In the genomic region with DNA sequence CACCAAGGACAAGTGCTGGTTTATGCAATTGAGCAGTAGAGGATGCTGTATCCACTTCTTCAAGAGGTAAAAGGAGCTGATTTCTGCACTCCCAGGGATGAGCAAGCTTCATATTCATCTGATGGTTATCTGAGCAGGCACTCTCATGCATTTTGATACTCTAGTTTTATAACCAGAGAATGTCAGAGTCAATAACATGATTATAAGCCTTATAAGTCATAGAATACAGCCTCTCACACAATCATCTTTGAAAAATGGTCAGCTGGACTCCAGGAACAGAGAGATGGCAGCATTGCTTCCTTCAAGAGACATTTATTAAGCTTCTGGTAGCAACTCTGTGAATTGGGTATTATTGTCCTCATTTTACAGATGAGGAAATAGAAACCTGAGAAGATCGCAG, we compare ENCODE assay signal across 17 cellular contexts.
DNase-seq lines count a peak whose midpoint lies in the region; FAIRE-seq and TF ChIP-seq lines count a peak whose summit lies in the region.
"Had no signal": no experiment of that assay in that cellular context is flagged by ENCODE, and none has a peak within 500 bp of the region (broad histone marks: within the 10 kb centered on the region; RNA-seq: fewer than 3 reads in every experiment).

No MANE protein-coding gene starts in this region.

- peaks cover 65% of the 10 kb centered on the region for H3K4me1 Mint-ChIP-seq in chondrocyte (ENCODE audit: low read depth)
- H3K4me1 Mint-ChIP-seq: stimulated activated naive CD8-positive, alpha-beta T cell treated with anti-CD3 and anti-CD28 coated beads, Interleukin-15, amount 100 ng/mL, for 72 hours had no signal

- no peaks in the 10 kb centered on the region for H3K79me2 ChIP-seq in Loucy (ENCODE audit: insufficient read depth, low read length)
- H3K79me2 ChIP-seq in osteoblast (ENCODE audit: insufficient read depth, low read length): no peaks in the 10 kb centered on the region

- H4K20me1 ChIP-seq in Loucy (ENCODE audit: insufficient read depth, low read length, poor library complexity, severe bottlenecking): no peaks in the 10 kb centered on the region
- H4K20me1 ChIP-seq in osteoblast (ENCODE audit: insufficient read depth, low read length): no peaks in the 10 kb centered on the region

- no peaks in the 10 kb centered on the region for H3K27me3 Mint-ChIP-seq in chondrocyte (ENCODE audit: low read depth)
- H3K27me3 Mint-ChIP-seq: CD4-positive, alpha-beta T cell; stimulated activated naive CD8-positive, alpha-beta T cell treated with anti-CD3 and anti-CD28 coated beads, Interleukin-15, amount 100 ng/mL, for 72 hours had no signal

- no peaks in the 10 kb centered on the region for H3K9me2 ChIP-seq in Loucy (replicated peaks; ENCODE audit: low read depth, low read length)

- H3K4me3 ChIP-seq in Loucy (ENCODE audit: low read length, poor library complexity, severe bottlenecking): no peak overlapping the region
- no peak overlapping the region for H3K4me3 ChIP-seq in osteoblast (ENCODE audit: insufficient read depth, low read length)
- H3K4me3 ChIP-seq: body of pancreas, Peyer's patch had no signal

- no peak overlapping the region for H3K4me2 ChIP-seq in Loucy (ENCODE audit: low read depth, low read length, poor library complexity, severe bottlenecking)
- H3K4me2 ChIP-seq in osteoblast (ENCODE audit: insufficient read depth, low read length): no peak overlapping the region

- no peak overlapping the region for H3K4me3 Mint-ChIP-seq in chondrocyte (ENCODE audit: unreplicated experiment)
- H3K4me3 Mint-ChIP-seq: CD4-positive, alpha-beta T cell; stimulated activated naive CD8-positive, alpha-beta T cell treated with anti-CD3 and anti-CD28 coated beads, Interleukin-15, amount 100 ng/mL, for 72 hours had no signal

- H3K27ac ChIP-seq in osteoblast (ENCODE audit: low read depth, low read length): peak overlapping the region; percentile 19
- H3K27ac ChIP-seq: body of pancreas, Peyer's patch had no signal

- H3K27ac Mint-ChIP-seq in chondrocyte (ENCODE audit: unreplicated experiment): peak overlapping the region; percentile 68
- H3K27ac Mint-ChIP-seq: CD4-positive, alpha-beta T cell had no signal

- H3K9me3 Mint-ChIP-seq in chondrocyte (ENCODE audit: low read depth): no peaks in the 10 kb centered on the region
- H3K9me3 Mint-ChIP-seq: CD4-positive, alpha-beta T cell; stimulated activated naive CD8-positive, alpha-beta T cell treated with anti-CD3 and anti-CD28 coated beads, Interleukin-15, amount 100 ng/mL, for 72 hours had no signal

- FAIRE-seq in D721Med (lab: Jason Lieb, UNC) (peak; percentile 41), GM12892 (lab: Jason Lieb, UNC) (no peak)

- TF ChIP-seq POLR2A in GM12892 (IDR thresholded peaks at IDR 0.05; ENCODE audit: low read depth, low read length): no peak

- H3K36me3 Mint-ChIP-seq in chondrocyte (ENCODE audit: low read depth): no peaks in the 10 kb centered on the region

- TF ChIP-seq CTCF in D721Med (IDR thresholded peaks at IDR 0.05; ENCODE audit: insufficient read depth, missing control alignments) (no peak), Loucy (conservative IDR thresholded peaks at IDR 0.05; ENCODE audit: low read length) (0 out of 2 replicates have a peak, but pooled peaks have one; percentile 9), chondrocyte (IDR thresholded peaks at IDR 0.05) (peak; percentile 73), osteoblast (IDR thresholded peaks at IDR 0.05; ENCODE audit: extremely low read depth, low read depth, low read length) (peak; percentile 32)

- H3F3A ChIP-seq in Loucy (ENCODE audit: low read depth): no peaks in the 10 kb centered on the region

- no peaks in the 10 kb centered on the region for H3K27me3 ChIP-seq in Loucy (ENCODE audit: insufficient read depth, low read length, poor library complexity, severe bottlenecking)
- no peaks in the 10 kb centered on the region for H3K27me3 ChIP-seq in osteoblast (ENCODE audit: insufficient read depth, low read length)
- H3K27me3 ChIP-seq: body of pancreas, Peyer's patch had no signal

- H2AFZ ChIP-seq in Loucy (ENCODE audit: low read length) (no peak overlapping the region), osteoblast (ENCODE audit: low read length) (peak overlapping the region; percentile 0)

- H3K36me3 ChIP-seq in Loucy (ENCODE audit: insufficient read depth, low read length) (no peaks in the 10 kb centered on the region), osteoblast (ENCODE audit: insufficient read depth, low read length) (no peaks in the 10 kb centered on the region)
- H3K36me3 ChIP-seq: Peyer's patch had no signal

- H3K4me1 ChIP-seq in Loucy (ENCODE audit: insufficient read depth, low read length, poor library complexity, severe bottlenecking) (no peaks in the 10 kb centered on the region), osteoblast (ENCODE audit: insufficient read depth, low read length) (peaks cover 60% of the 10 kb centered on the region)

- no peak overlapping the region for H3K9ac ChIP-seq in Loucy (ENCODE audit: low read depth, low read length, poor library complexity, severe bottlenecking)

- no peak for DNase-seq in D721Med (ENCODE audit: insufficient read length, low spot score)
- no peak for DNase-seq in chondrocyte (ENCODE audit: low spot score)
- no peak for DNase-seq in osteoblast (ENCODE audit: insufficient read length, low spot score, missing footprints)
- DNase-seq in activated CD8-positive, alpha-beta memory T cell treated with anti-CD3 and anti-CD28 coated beads, Interleukin-2, amount 50 U/mL, for 4 hours: no peak
- no peak for DNase-seq in NOMO-1 (lab: John Stamatoyannopoulos, UW; ENCODE audit: unreplicated experiment in 2 of 2)
- no peak for DNase-seq in GM12892 (ENCODE audit: insufficient read length)
- DNase-seq: activated CD4-positive, CD25-positive, alpha-beta regulatory T cell; activated naive CD4-positive, alpha-beta T cell; body of pancreas; CD4-positive, alpha-beta T cell; effector memory CD4-positive, alpha-beta T cell; NCI-H1105 treated with DMSO at 0.1 percent for 48 hours; NCI-H524 treated with DMSO at 0.1 percent for 48 hours; Peyer's patch; stimulated activated naive CD8-positive, alpha-beta T cell treated with anti-CD3 and anti-CD28 coated beads, Interleukin-15, amount 100 ng/mL, for 72 hours; T-helper 1 cell had no signal

- no peaks in the 10 kb centered on the region for H3K9me3 ChIP-seq in Loucy (ENCODE audit: insufficient read depth, low read depth, low read length)
- no peaks in the 10 kb centered on the region for H3K9me3 ChIP-seq in osteoblast (ENCODE audit: low read depth, low read length)
- H3K9me3 ChIP-seq: body of pancreas, Peyer's patch had no signal
